Comparison of ENCODE assay signal across 11 cellular contexts in genomic region chr17:41547378-41547841, GRCh38. TPM values are rescaled to one million over a fixed set of nuclear protein-coding genes. Genes with fewer than 3 reads are reported as not detected.
A peak's percentile ranks its signal among the peaks of the same experiment; 100 is the strongest.
DNase-seq lines count a peak whose midpoint lies in the region; ATAC-seq and TF ChIP-seq lines count a peak whose summit lies in the region.
"Had no signal": no experiment of that assay in that cellular context is flagged by ENCODE, and none has a peak within 500 bp of the region (broad histone marks: within the 10 kb centered on the region; RNA-seq: fewer than 3 reads in every experiment).

No MANE protein-coding gene starts in this region.

- ATAC-seq in omental fat pad (ENCODE audit: low FRiP score) (peak; percentile 52), GM19463 (IDR thresholded peaks at IDR 0.05; ENCODE audit: unreplicated experiment) (no peak), HG03439 (IDR thresholded peaks at IDR 0.05; ENCODE audit: unreplicated experiment) (no peak)

- H3K27me3 ChIP-seq in AG04450 (ENCODE audit: control insufficient read depth, insufficient read depth, low read length): no peaks in the 10 kb centered on the region

- TF ChIP-seq CTCF in AG04450 (IDR thresholded peaks at IDR 0.05; ENCODE audit: low read depth, low read length) (no peak), coronary artery (IDR thresholded peaks at IDR 0.05) (no peak), omental fat pad (IDR thresholded peaks at IDR 0.05) (no peak)

- peak overlapping the region; percentile 85 for H3K27ac ChIP-seq in AG04450 (ENCODE audit: low read depth, low read length)
- H3K27ac ChIP-seq in coronary artery: peak overlapping the region; percentile 37 to 81
- H3K27ac ChIP-seq: HL-60 had no signal

- POLR2A ChIA-PET in AG04450 (lab: Yijun Ruan, JAX): no interaction called here

- CTCF ChIA-PET in AG04450 (lab: Charles Lee): interaction anchor here (1.9 to 9.3 kb wide), 12 partner anchors 11 to 743 kb away, joined by 7 to 251 read pairs (median 31); no protein-coding TSS in a partner anchor

- H3K4me3 ChIP-seq in AG04450 (ENCODE audit: low read depth, low read length) (no peak overlapping the region), coronary artery (no peak overlapping the region)

- DNase-seq in AG04450 (ENCODE audit: low read depth, low spot score): no peak
- DNase-seq in NCI-H226: peak; percentile 89
- no peak for DNase-seq in coronary artery (ENCODE audit: low spot score)
- no peak for DNase-seq in omental fat pad (ENCODE audit: low spot score)
- no peak for DNase-seq in NCI-H1105 (lab: John Stamatoyannopoulos, UW)
- DNase-seq in activated CD4-positive, alpha-beta T cell treated with anti-CD3 and anti-CD28 coated beads for 4 hours: no peak
- DNase-seq: NCI-H1092 had no signal

- peaks cover 9% of the 10 kb centered on the region for H3K9me3 ChIP-seq in AG04450 (ENCODE audit: control insufficient read depth, insufficient read depth, low read length)

RNA-seq across cellular contexts. Expression of gene KRT19, which starts 19.3 kb away (rescaled TPM):
- 19.7 and 27.6 TPM in 2 replicates for polyA plus RNA-seq in AG04450 (2011; rRNA removed)
- 18.9 and 26.3 TPM in 2 replicates for polyA minus RNA-seq in AG04450 (2011; rRNA and poly(A)+ RNA removed)
- 100 to 1,000 TPM in 2 of 4 donors, 10 to 100 TPM in 2; 22.1 to 838 (median 270) TPM for total RNA-seq in omental fat pad
- total RNA-seq: natural killer cell treated with Interleukin-12 subunit alpha and Interleukin-12 subunit beta and Interleukin-15 and Interleukin-18, amount 100 ng/mL, for 72 hours had no signal

RNA-seq across cellular contexts. Expression of gene KRT9, which starts 24.4 kb away (rescaled TPM):
- not detected in 2 replicates for polyA plus RNA-seq in AG04450 (2011; rRNA removed)
- not detected in 2 replicates for polyA minus RNA-seq in AG04450 (2011; rRNA and poly(A)+ RNA removed)
- total RNA-seq in omental fat pad: not detected
- total RNA-seq: natural killer cell treated with Interleukin-12 subunit alpha and Interleukin-12 subunit beta and Interleukin-15 and Interleukin-18, amount 100 ng/mL, for 72 hours had no signal

RNA-seq across cellular contexts. Expression of gene KRT15, which starts 28.7 kb away (rescaled TPM):
- polyA plus RNA-seq in AG04450 (2011; rRNA removed): 1.4 and 1.8 TPM in 2 replicates
- polyA minus RNA-seq in AG04450 (2011; rRNA and poly(A)+ RNA removed): 0.22 and 1.3 TPM in 2 replicates
- total RNA-seq in omental fat pad: 1 to 10 TPM in 2 of 4 donors, under 1 TPM in 1, not detected in 1; 0.31 to 2.5 (median 1.8) TPM
- total RNA-seq: natural killer cell treated with Interleukin-12 subunit alpha and Interleukin-12 subunit beta and Interleukin-15 and Interleukin-18, amount 100 ng/mL, for 72 hours had no signal

RNA-seq across cellular contexts. Expression of gene KRT14, which starts 39.3 kb away (rescaled TPM):
- polyA plus RNA-seq in AG04450 (2011; rRNA removed): 0.09 TPM in 1 of 2 replicates, not detected in the other
- 0.23 TPM in 1 of 2 replicates, not detected in the other for polyA minus RNA-seq in AG04450 (2011; rRNA and poly(A)+ RNA removed)
- 1 to 10 TPM in 2 of 4 donors, under 1 TPM in 1, not detected in 1; 0.56 to 4.0 (median 3.0) TPM for total RNA-seq in omental fat pad
- total RNA-seq: natural killer cell treated with Interleukin-12 subunit alpha and Interleukin-12 subunit beta and Interleukin-15 and Interleukin-18, amount 100 ng/mL, for 72 hours had no signal

RNA-seq across cellular contexts. Expression of gene KRT13, which starts 42.0 kb away (rescaled TPM):
- polyA plus RNA-seq in AG04450 (2011; rRNA removed): 0.05 TPM in 1 of 2 replicates, not detected in the other
- not detected in 2 replicates for polyA minus RNA-seq in AG04450 (2011; rRNA and poly(A)+ RNA removed)
- under 1 TPM in 1 of 4 donors, not detected in 3; 0.65 TPM for total RNA-seq in omental fat pad
- total RNA-seq: natural killer cell treated with Interleukin-12 subunit alpha and Interleukin-12 subunit beta and Interleukin-15 and Interleukin-18, amount 100 ng/mL, for 72 hours had no signal
